ENCODE assay signal across 8 cellular contexts in the genomic region with DNA sequence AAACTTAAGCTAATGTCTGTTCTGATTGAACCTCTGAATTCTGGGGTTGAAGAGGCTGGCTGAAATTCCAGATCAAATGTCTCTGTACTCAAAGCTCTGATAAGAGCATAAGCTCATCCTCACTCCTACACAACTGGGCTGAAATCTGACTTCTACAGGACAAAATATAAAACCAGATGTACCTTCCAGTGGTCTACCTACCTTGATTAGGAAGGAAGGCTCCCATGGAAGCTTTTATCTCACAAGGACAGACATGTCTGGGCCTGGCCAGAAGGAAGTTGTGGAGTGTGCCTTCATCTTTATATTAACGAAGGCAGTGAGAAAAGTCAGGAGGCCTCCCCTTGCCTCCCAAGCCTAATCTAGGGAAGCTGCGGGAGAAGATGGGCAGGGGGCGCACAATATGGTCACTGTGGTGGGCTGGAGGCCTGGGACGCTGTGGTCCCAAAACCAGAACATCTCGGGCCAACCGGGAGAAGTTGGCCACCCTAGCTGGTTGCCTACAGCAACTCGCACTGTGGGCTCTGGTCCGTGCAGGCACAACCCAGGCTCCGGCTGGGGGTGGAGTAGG. TPM values are rescaled to one million over a fixed set of nuclear protein-coding genes. Genes with fewer than 3 reads are reported as not detected.
DNase-seq lines count a peak whose midpoint lies in the region; ATAC-seq, FAIRE-seq and TF ChIP-seq lines count a peak whose summit lies in the region.

No MANE protein-coding gene starts in this region.

- peak overlapping the region; percentile 60 for H4K91ac ChIP-seq in mesenchymal stem cell (ENCODE audit: low read length)

- H3K79me1 ChIP-seq in mesenchymal stem cell (replicated peaks; ENCODE audit: low read length, poor library complexity, severe bottlenecking), result peaks cover 3% of the 10 kb centered on the region

- peak overlapping the region; percentile 74 to 94 for H3K18ac ChIP-seq in mesenchymal stem cell (ENCODE audit: low read depth in 1 of 2, low read length in 2 of 2)

- no peak overlapping the region; the same call in 1 of the 2 replicates for H3K27ac ChIP-seq in HUES6 (ENCODE audit: low read depth, low read length)
- H3K27ac ChIP-seq in GM12878 (ENCODE audit: control insufficient read depth, insufficient read depth), result peak overlapping the region; percentile 93
- H3K27ac ChIP-seq in mesenchymal stem cell (ENCODE audit: low read length, poor library complexity, severe bottlenecking), result peak overlapping the region; percentile 82
- H3K27ac ChIP-seq in uterus, result peak overlapping the region; percentile 87 to 97

- no peaks in the 10 kb centered on the region for H4K20me1 ChIP-seq in GM12878 (ENCODE audit: control insufficient read depth, insufficient read depth)

- H2BK15ac ChIP-seq in mesenchymal stem cell (ENCODE audit: low read depth, poor library complexity, severe bottlenecking), result peak overlapping the region; percentile 75

- in situ Hi-C loops in GM12878 (cut with MboI), result loop anchor here (25.0 kb wide), 1 partner anchor 587 kb away; the partner anchor contains the start of gene AXIN2
- in situ Hi-C loops in GM13977 (cut with MboI; ENCODE audit: low pct_unique_long_range_greater_than_20kb, low sequenced_read_pairs, unreplicated experiment), result loop anchor here (25.0 kb wide), 1 partner anchor 212 kb away; no protein-coding TSS in a partner anchor
- in situ Hi-C loops in ACHN (cut with HindIII; ENCODE audit: low pct_ligation_motif_present, low pct_unique_long_range_greater_than_20kb, low sequenced_read_pairs), result no loop called here

- H3K4ac ChIP-seq in mesenchymal stem cell (ENCODE audit: low read depth in 1 of 2, low read length in 2 of 2), result peak overlapping the region; percentile 79 to 96

- SMC1A ChIA-PET in GM12878 (lab: Charles Lee; ENCODE audit: uncharacterized antibody, unreplicated experiment), result interaction anchor here (0.7 to 2.9 kb wide), 23 partner anchors 9 to 206 kb away, joined by 3 to 29 read pairs (median 4); no protein-coding TSS in a partner anchor

- POLR2A ChIA-PET in GM12878 (lab: Charles Lee), result interaction anchor here (0.8 to 3.9 kb wide), 12 partner anchors 11 to 207 kb away, joined by 3 to 34 read pairs (median 4); partner anchors contain the start of gene GNA13

- TF ChIP-seq CTCF in GM12878 (IDR thresholded peaks at IDR 0.05 in 2 of 3, conservative IDR thresholded peaks at IDR 0.05 in 1 of 3; ENCODE audit: control insufficient read depth in 2 of 3, extremely low read depth in 1 of 3, insufficient read depth in 1 of 3, low read depth in 3 of 3, low read length in 3 of 3) (no peak), uterus (IDR thresholded peaks at IDR 0.05) (no peak), GM13977 (IDR thresholded peaks at IDR 0.05; ENCODE audit: extremely low read depth, insufficient read depth, missing control alignments) (no peak)

- no peak for FAIRE-seq in GM12878 (lab: Jason Lieb, UNC)

- intact Hi-C loops in GM12878 (cut with micrococcal nuclease; ENCODE audit: unreplicated experiment) (loop anchor here (1.0 to 5.0 kb wide), 6 partner anchors 48 to 222 kb away; partner anchors contain the start of gene GNA13), uterus (cut with DNase I; ENCODE audit: low total_unique reads) (no loop called here)

- H3K4me2 ChIP-seq in GM12878 (ENCODE audit: control insufficient read depth, insufficient read depth), result peak overlapping the region; percentile 85
- H3K4me2 ChIP-seq in mesenchymal stem cell (ENCODE audit: low read length, poor library complexity, severe bottlenecking), result peak overlapping the region; percentile 72

- peak overlapping the region; percentile 74 for H4K8ac ChIP-seq in mesenchymal stem cell (ENCODE audit: low read length)

- TF ChIP-seq EP300 in GM12878 (IDR thresholded peaks at IDR 0.05; ENCODE audit: borderline replicate concordance in 1 of 2, control insufficient read depth in 1 of 2, low read depth in 2 of 2, low read length in 2 of 2), result no peak; a peak in 1 of 4 replicates

- peak overlapping the region; percentile 14 to 96 for H2BK12ac ChIP-seq in mesenchymal stem cell (ENCODE audit: low read length in 2 of 2)

- BruUV-seq in GM12878 (replicated peaks; lab: Mats Ljungman, UMichigan), result TSS peak; percentile 77

- H2BK5ac ChIP-seq in mesenchymal stem cell (ENCODE audit: low read depth, low read length, poor library complexity, severe bottlenecking), result peak overlapping the region; percentile 54

- peak overlapping the region; percentile 85 for H2BK120ac ChIP-seq in mesenchymal stem cell (ENCODE audit: low read depth, low read length)

- DNase-seq in GM12878 (ENCODE audit: low read depth, low spot score) (no peak), mesenchymal stem cell (no peak), uterus (no peak), GM13977 (ENCODE audit: low spot score) (no peak), ACHN (no peak), cerebellum (ENCODE audit: low spot score) (no peak)

- peak overlapping the region in 1 of 2 experiments; percentile 87 for H3K14ac ChIP-seq in mesenchymal stem cell (ENCODE audit: low read length in 2 of 2)

- peaks cover 9% of the 10 kb centered on the region for H3K79me2 ChIP-seq in GM12878 (ENCODE audit: control insufficient read depth, insufficient read depth, low read length)

- WGBS in GM12878 (ENCODE audit: insufficient coverage, insufficient replicate concordance, low lambda C conversion rate, missing lambda C conversion rate), result under 1% methylated on average over 9 of the region's 9 CpGs
- WGBS in mesenchymal stem cell, result 28% methylated on average over 7 of the region's 9 CpGs

- TF ChIP-seq RAD21 in GM12878 (IDR thresholded peaks at IDR 0.05; ENCODE audit: insufficient read depth, low read depth, low read length), result no peak

- H3K27me3 ChIP-seq in HUES6 (ENCODE audit: control insufficient read depth, insufficient read depth, low read length) (no peaks in the 10 kb centered on the region), GM12878 (replicated peaks in 1 of 2; ENCODE audit: control insufficient read depth in 2 of 2, insufficient read depth in 2 of 2, low read length in 1 of 2) (no peaks in the 10 kb centered on the region), mesenchymal stem cell (ENCODE audit: control insufficient read depth in 1 of 2, insufficient read depth in 1 of 2, low read length in 2 of 2) (no peaks in the 10 kb centered on the region), uterus (no peaks in the 10 kb centered on the region)

- H2AFZ ChIP-seq in GM12878 (ENCODE audit: control insufficient read depth, low read depth, low read length) (peak overlapping the region; percentile 78), mesenchymal stem cell (ENCODE audit: low read depth, low read length) (peak overlapping the region; percentile 66)

- peaks cover 13% of the 10 kb centered on the region for H3K36me3 ChIP-seq in HUES6 (ENCODE audit: control insufficient read depth, insufficient read depth, low read length)
- H3K36me3 ChIP-seq in GM12878 (ENCODE audit: control insufficient read depth in 2 of 2, insufficient read depth in 2 of 2, low read length in 1 of 2), result no peaks in the 10 kb centered on the region
- H3K36me3 ChIP-seq in mesenchymal stem cell (ENCODE audit: control insufficient read depth in 1 of 2, insufficient read depth in 2 of 2, low read depth in 1 of 2, low read length in 2 of 2), result peaks cover 3 to 27% of the 10 kb centered on the region in 2 experiments
- no peaks in the 10 kb centered on the region for H3K36me3 ChIP-seq in uterus

- TF ChIP-seq POLR2A in GM12878 (IDR thresholded peaks at IDR 0.05; ENCODE audit: low read depth, low read length) (no peak), uterus (IDR thresholded peaks at IDR 0.05) (no peak)

- ATAC-seq in GM18873 (IDR thresholded peaks at IDR 0.05; ENCODE audit: low FRiP score, unreplicated experiment) (peak; percentile 38), GM12878 (peak; percentile 72)

- peak overlapping the region; percentile 37 for H2AK5ac ChIP-seq in mesenchymal stem cell (ENCODE audit: low read length, severe bottlenecking)

- CTCF ChIA-PET in GM12878 (lab: Yijun Ruan, JAX), result interaction anchor here (0.6 to 2.2 kb wide), 11 partner anchors 9 to 162 kb away, joined by 3 to 14 read pairs (median 4); partner anchors contain the start of gene RGS9

- H3K4me1 ChIP-seq in HUES6 (ENCODE audit: control insufficient read depth, insufficient read depth, low read length) (peaks cover 8% of the 10 kb centered on the region), GM12878 (ENCODE audit: control insufficient read depth, insufficient read depth, low read length) (peaks cover 36% of the 10 kb centered on the region), mesenchymal stem cell (ENCODE audit: control insufficient read depth, insufficient read depth, low read depth, low read length) (peaks cover 4% of the 10 kb centered on the region), uterus (peaks cover 0 to 5% of the 10 kb centered on the region in 2 donors)

- no peaks in the 10 kb centered on the region for H3K9me3 ChIP-seq in HUES6 (ENCODE audit: control insufficient read depth, insufficient read depth, low read depth, low read length)
- no peaks in the 10 kb centered on the region for H3K9me3 ChIP-seq in GM12878 (replicated peaks; ENCODE audit: control insufficient read depth, insufficient read depth, low read length)
- no peaks in the 10 kb centered on the region for H3K9me3 ChIP-seq in mesenchymal stem cell (ENCODE audit: control insufficient read depth, low read length)
- no peaks in the 10 kb centered on the region for H3K9me3 ChIP-seq in uterus

- peak overlapping the region in 1 of 2 experiments; percentile 23 for H3K23ac ChIP-seq in mesenchymal stem cell (ENCODE audit: low read length in 2 of 2)

- H3K9ac ChIP-seq in HUES6 (ENCODE audit: low read length) (peak overlapping the region; percentile 78), GM12878 (ENCODE audit: control insufficient read depth, insufficient read depth, low read length) (peak overlapping the region; percentile 80), mesenchymal stem cell (ENCODE audit: low read length) (peak overlapping the region; percentile 96)

- RAD21 ChIA-PET in GM12878 (lab: Charles Lee; ENCODE audit: unreplicated experiment), result interaction anchor here (1.0 to 3.9 kb wide), 18 partner anchors 8 to 207 kb away, joined by 3 to 38 read pairs (median 8); partner anchors contain the start of gene GNA13

- H3K4me3 ChIP-seq in HUES6 (ENCODE audit: low read depth, low read length) (peak overlapping the region; percentile 65), GM12878 (peak overlapping the region; percentile 85), mesenchymal stem cell (ENCODE audit: insufficient read depth in 1 of 2, low read depth in 1 of 2, low read length in 2 of 2) (peak overlapping the region; percentile 79 to 87), uterus (peak overlapping the region; percentile 66 to 92)

RNA-seq across cellular contexts. Expression of gene LRRC37A3, which starts 55.6 kb away (rescaled TPM):
- 74.7 and 84.4 TPM in 2 replicates for total RNA-seq in GM12878 (2013; cell fraction: nucleolus; rRNA removed)
- total RNA-seq in GM12878 (2014; rRNA removed) (3.2 and 4.2 TPM in 2 replicates), GM12878 (2014; rRNA removed; fragmentation: Illumina TruSeq; extraction: Trizol) (8.7 and 9.8 TPM in 2 replicates), GM12878 (2021) (7.9 and 10.0 TPM in 2 replicates), uterus (10 to 100 TPM in 2 of 4 donors, 1 to 10 TPM in 2; 2.1 to 47.9 (median 9.9) TPM), cerebellum (33.6 TPM)
- 3.3 TPM for polyA plus RNA-seq in GM12878 (2011; ENCODE audit: low read depth)
- polyA plus RNA-seq in GM12878 (2011; rRNA removed) (4.3 and 7.9 TPM in 2 replicates), GM12878 (2014; fragmentation: Illumina TruSeq; extraction: Trizol) (1.9 and 2.5 TPM in 2 replicates), GM12878 (2014; fragmentation: Nextera tagmentation; extraction: Ambion mirVana) (under 1 TPM; 0.18 to 0.35 TPM), GM12878 (2014; rRNA removed) (1.5 and 4.8 TPM in 2 replicates), GM12878 (2016; fragmentation: Nextera tagmentation; extraction: Ambion mirVana) (1 to 10 TPM; 2.2 to 2.9 TPM)
- 2.9 and 4.1 TPM in 2 replicates for polyA plus RNA-seq in GM12878 (2011; cell fraction: cytosol; rRNA removed)
- 8.1 and 8.6 TPM in 2 replicates for polyA plus RNA-seq in GM12878 (2011; cell fraction: nucleus; rRNA removed)
- 2.7 and 3.5 TPM in 2 replicates for polyA plus RNA-seq in GM12878 (2012)
- 17.4 and 21.2 TPM in 2 replicates for polyA minus RNA-seq in GM12878 (2011; rRNA and poly(A)+ RNA removed)
- 2.1 and 5.5 TPM in 2 replicates for polyA minus RNA-seq in GM12878 (2011; cell fraction: cytosol; rRNA and poly(A)+ RNA removed)
- 22.5 and 33.1 TPM in 2 replicates for polyA minus RNA-seq in GM12878 (2011; cell fraction: nucleus; rRNA and poly(A)+ RNA removed)
- 2.7 TPM for polyA plus RNA-seq in mesenchymal stem cell (2013, experiment 1 of 2)
- 1.8 TPM for polyA plus RNA-seq in mesenchymal stem cell (2013, experiment 2 of 2)
